In the genomic region with DNA sequence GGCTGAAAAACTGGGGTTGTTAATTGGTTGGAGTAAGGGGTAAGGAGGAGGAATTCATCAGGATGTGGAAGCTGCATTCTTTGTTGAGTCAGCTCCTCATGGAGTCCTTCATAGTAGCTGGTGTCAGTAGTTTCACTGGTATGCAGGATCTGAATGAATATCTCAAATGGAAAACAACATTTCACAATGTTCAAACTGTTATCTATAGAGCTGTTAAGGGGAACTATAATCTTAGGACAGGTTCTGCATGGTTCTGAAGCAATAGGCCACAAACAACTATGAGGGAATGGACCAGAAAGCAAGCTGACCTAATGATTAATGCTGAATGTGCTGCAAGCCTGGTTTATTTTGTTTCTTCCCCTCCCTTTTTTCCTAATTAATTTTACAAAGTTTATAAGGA, we compare ENCODE assay signal across 28 cellular contexts.
"Had no signal": no experiment of that assay in that cellular context is flagged by ENCODE, and none has a peak within 500 bp of the region (broad histone marks: within the 10 kb centered on the region; RNA-seq: fewer than 3 reads in every experiment).

No MANE protein-coding gene starts in this region.

- DNase-seq: heart right ventricle; kidney; left colon; left lung; lower lobe of right lung; mammary epithelial cell; mesenchymal stem cell; midbrain; mucosa of descending colon; naive thymus-derived CD4-positive, alpha-beta T cell; ovary; right lobe of liver; stimulated activated CD4-positive, alpha-beta T cell treated with anti-CD3 and anti-CD28 coated beads, Interleukin-12 subunit alpha, Interleukin-12 subunit beta, amount 100 ng/mL, for 4 hours; stimulated activated CD4-positive, alpha-beta T cell treated with anti-CD3 and anti-CD28 coated beads, Interleukin-15, amount 100 ng/mL, for 24 hours; stimulated activated CD4-positive, alpha-beta T cell treated with anti-CD3 and anti-CD28 coated beads, Interleukin-2, amount 100 ng/mL, for 24 hours; stimulated activated CD4-positive, alpha-beta T cell treated with anti-CD3 and anti-CD28 coated beads, Interleukin-4, amount 100 ng/mL, for 1 hour; stimulated activated naive CD4-positive, alpha-beta T cell; tibial artery; trophoblast cell; upper lobe of right lung; uterus had no signal

- H3K27ac ChIP-seq: heart right ventricle, hepatocyte, left lung, lower lobe of right lung, ovary, right atrium auricular region, right lobe of liver, skin epidermis, suprapubic skin, thoracic aorta, tibial artery, upper lobe of right lung, uterus had no signal

- ATAC-seq: heart right ventricle; left colon; left lung; lower lobe of right lung; mucosa of descending colon; naive thymus-derived CD4-positive, alpha-beta T cell; natural killer cell treated with Interleukin-12 subunit alpha and Interleukin-12 subunit beta and Interleukin-15 and Interleukin-18, amount 100 ng/mL, for 72 hours; right lobe of liver; stimulated activated effector memory CD8-positive, alpha-beta T cell treated with anti-CD3 and anti-CD28 coated beads, Interleukin-12 subunit alpha, Interleukin-12 subunit beta, amount 100 ng/mL, for 72 hours; upper lobe of right lung had no signal

- H3K4me2 ChIP-seq: hepatocyte had no signal

- H3K36me3 ChIP-seq: heart right ventricle, left lung, lower lobe of right lung, ovary, right atrium auricular region, right lobe of liver, suprapubic skin, thoracic aorta, tibial artery, upper lobe of right lung, uterus had no signal

- H3K4me3 ChIP-seq: heart right ventricle, hepatocyte, left lung, lower lobe of right lung, mucosa of descending colon, ovary, right atrium auricular region, right lobe of liver, skin epidermis, suprapubic skin, thoracic aorta, tibial artery, upper lobe of right lung, uterus had no signal

- H3K4me1 ChIP-seq: heart right ventricle, left lung, lower lobe of right lung, right atrium auricular region, right lobe of liver, suprapubic skin, tibial artery, upper lobe of right lung, uterus had no signal

- H3K79me2 ChIP-seq: hepatocyte had no signal

- H3K27me3 ChIP-seq: heart right ventricle, hepatocyte, left lung, ovary, right atrium auricular region, right lobe of liver, suprapubic skin, tibial artery, upper lobe of right lung, uterus had no signal
